ENCODE assay signal across 15 cellular contexts in genomic region chr12:27971606-27972005, GRCh38. TPM values are rescaled to one million over a fixed set of nuclear protein-coding genes. Genes with fewer than 3 reads are reported as not detected.
DNase-seq lines count a peak whose midpoint lies in the region; ATAC-seq and TF ChIP-seq lines count a peak whose summit lies in the region.
"Had no signal": no experiment of that assay in that cellular context is flagged by ENCODE, and none has a peak within 500 bp of the region (broad histone marks: within the 10 kb centered on the region; RNA-seq: fewer than 3 reads in every experiment).

No MANE protein-coding gene starts in this region.

- CTCF ChIA-PET in CD4-positive, alpha-beta memory T cell (lab: Charles Lee; ENCODE audit: partially characterized antibody) = no interaction called here

- H3K27me3 ChIP-seq in CD4-positive, alpha-beta memory T cell (ENCODE audit: insufficient read depth, low read length) = peaks cover 56% of the 10 kb centered on the region
- H3K27me3 ChIP-seq in right cardiac atrium (ENCODE audit: control insufficient read depth, insufficient read depth) = no peaks in the 10 kb centered on the region
- H3K27me3 ChIP-seq in Peyer's patch = peaks cover 0 to 46% of the 10 kb centered on the region in 2 donors

- no peak for DNase-seq in CD4-positive, alpha-beta memory T cell
- DNase-seq in HuH-7.5 (ENCODE audit: low spot score) (peak; percentile 27), epithelial cell of prostate (ENCODE audit: low read depth, low spot score) (no peak), nephron progenitor cell (no peak), AG20443 (ENCODE audit: low spot score) (no peak), EL (no peak), right cardiac atrium (no peak), Peyer's patch (no peak)
- DNase-seq: activated B cell treated with CpG ODN at 0.5 μM for 24 hours; activated CD8-positive, alpha-beta memory T cell treated with anti-CD3 and anti-CD28 coated beads, Interleukin-2, amount 50 U/mL, for 4 hours; Kasumi-1; NCI-H1694; SW 1271 had no signal

- no peaks in the 10 kb centered on the region for H3K9me3 ChIP-seq in CD4-positive, alpha-beta memory T cell (ENCODE audit: control insufficient read depth in 1 of 2, low read length in 2 of 2)
- no peaks in the 10 kb centered on the region for H3K9me3 ChIP-seq in right cardiac atrium (ENCODE audit: control insufficient read depth, low read length)
- no peaks in the 10 kb centered on the region for H3K9me3 ChIP-seq in Peyer's patch

- TF ChIP-seq CTCF in nephron progenitor cell (IDR thresholded peaks at IDR 0.05) (no peak), Peyer's patch (IDR thresholded peaks at IDR 0.05) (no peak)

- H3K4me3 ChIP-seq in CD4-positive, alpha-beta memory T cell (ENCODE audit: low read length in 2 of 2) = no peak overlapping the region
- H3K4me3 ChIP-seq in right cardiac atrium (ENCODE audit: low read length) (no peak overlapping the region), Peyer's patch (no peak overlapping the region)

- no peak for TF ChIP-seq POLR2A in Peyer's patch (IDR thresholded peaks at IDR 0.05)

- intact Hi-C loops in CD4-positive, alpha-beta memory T cell (cut with micrococcal nuclease) = no loop called here
- intact Hi-C loops in right cardiac atrium (cut with DNase I) = no loop called here

- H3K9me3 Mint-ChIP-seq in CD4-positive, alpha-beta memory T cell = no peaks in the 10 kb centered on the region
- H3K9me3 Mint-ChIP-seq in nephron progenitor cell = no peaks in the 10 kb centered on the region
- H3K9me3 Mint-ChIP-seq: activated B cell treated with CpG ODN at 0.5 μM for 24 hours had no signal

- H3K27ac Mint-ChIP-seq in CD4-positive, alpha-beta memory T cell = no peak overlapping the region
- no peak overlapping the region for H3K27ac Mint-ChIP-seq in nephron progenitor cell
- H3K27ac Mint-ChIP-seq: activated B cell treated with CpG ODN at 0.5 μM for 24 hours had no signal

- peaks cover 22% of the 10 kb centered on the region for H3K4me1 ChIP-seq in CD4-positive, alpha-beta memory T cell (ENCODE audit: insufficient read depth, low read length)
- H3K4me1 ChIP-seq in right cardiac atrium (ENCODE audit: control insufficient read depth, insufficient read depth, low read length) (peaks cover 2% of the 10 kb centered on the region), Peyer's patch (peaks cover 0 to 40% (median 5%) of the 10 kb centered on the region in 4 donors)

- H3K27ac ChIP-seq in CD4-positive, alpha-beta memory T cell (ENCODE audit: low read depth, low read length) = no peak overlapping the region
- H3K27ac ChIP-seq in epithelial cell of prostate = peak overlapping the region; percentile 98
- H3K27ac ChIP-seq in right cardiac atrium (ENCODE audit: low read length) = no peak overlapping the region
- H3K27ac ChIP-seq in Peyer's patch = no peak overlapping the region

- H3K4me3 Mint-ChIP-seq in CD4-positive, alpha-beta memory T cell = peak overlapping the region in 7 of 8 donors; percentile 57 to 76 (median 68)
- peak overlapping the region; percentile 60 for H3K4me3 Mint-ChIP-seq in nephron progenitor cell

- WGBS in right cardiac atrium = 47% methylated on average over 7 of the region's 7 CpGs

- ATAC-seq in right cardiac atrium = no peak
- ATAC-seq: Panc1 had no signal

- peaks cover 14 to 42% (median 25%) of the 10 kb centered on the region in 4 donors for H3K4me1 Mint-ChIP-seq in CD4-positive, alpha-beta memory T cell
- peaks cover 37% of the 10 kb centered on the region for H3K4me1 Mint-ChIP-seq in nephron progenitor cell

- POLR2A ChIA-PET in CD4-positive, alpha-beta memory T cell (lab: Charles Lee; ENCODE audit: partially characterized antibody) = no interaction called here

- H3K36me3 Mint-ChIP-seq in CD4-positive, alpha-beta memory T cell = no peaks in the 10 kb centered on the region
- H3K36me3 Mint-ChIP-seq in nephron progenitor cell (ENCODE audit: low read depth) = no peaks in the 10 kb centered on the region

- H3K36me3 ChIP-seq in CD4-positive, alpha-beta memory T cell (ENCODE audit: insufficient read depth, low read length) = no peaks in the 10 kb centered on the region
- H3K36me3 ChIP-seq in Peyer's patch = no peaks in the 10 kb centered on the region

- H3K27me3 Mint-ChIP-seq in CD4-positive, alpha-beta memory T cell = peaks cover 61 to 71% of the 10 kb centered on the region in 2 donors
- peaks cover 97% of the 10 kb centered on the region for H3K27me3 Mint-ChIP-seq in nephron progenitor cell (ENCODE audit: low read depth, poor library complexity)

RNA-seq across cellular contexts. Expression of gene PTHLH, which starts 0.9 kb away (rescaled TPM):
- total RNA-seq in CD4-positive, alpha-beta memory T cell = not detected
- not detected for polyA plus RNA-seq in CD4-positive, alpha-beta memory T cell
- 10 to 100 TPM in 2 of 4 donors, 1 to 10 TPM in 2; 1.2 to 64.6 (median 7.7) TPM for total RNA-seq in right cardiac atrium
- 1.3 TPM for polyA plus RNA-seq in right cardiac atrium
- not detected for total RNA-seq in Peyer's patch
- total RNA-seq: activated B cell treated with CpG ODN at 0.5 μM for 24 hours, cerebellum had no signal
